Comparison of ENCODE assay signal across 8 cellular contexts in genomic region chr6:106360410-106360988, GRCh38. TPM values are rescaled to one million over a fixed set of nuclear protein-coding genes. Genes with fewer than 3 reads are reported as not detected.
A peak's percentile ranks its signal among the peaks of the same experiment; 100 is the strongest.
DNase-seq lines count a peak whose midpoint lies in the region; ATAC-seq and FAIRE-seq lines count a peak whose summit lies in the region.

TSS of gene CRYBG1 (plus strand) at chr6:106360717. CDS start at chr6:106360909, 192 bp downstream.

- H3K36me3 ChIP-seq in SK-N-MC (ENCODE audit: insufficient read depth, low read length): no peaks in the 10 kb centered on the region

- no peak for FAIRE-seq in urothelium cell line (lab: Jason Lieb, UNC)

- intact Hi-C loops in Right ventricle myocardium superior (cut with DNase I): no loop called here
- intact Hi-C loops in posterior cingulate gyrus (cut with DNase I): no loop called here

- peak within 1 kb of the TSS; percentile 59 for H3K4me3 Mint-ChIP-seq in activated naive CD4-positive, alpha-beta T cell treated with anti-CD3 and anti-CD28 coated beads, Interleukin-2, amount 10 ng/mL, durations not matched to agents 7 days and 5 days

- H3K27ac Mint-ChIP-seq in activated naive CD4-positive, alpha-beta T cell treated with anti-CD3 and anti-CD28 coated beads, Interleukin-2, amount 10 ng/mL, durations not matched to agents 7 days and 5 days: no peak within 1 kb of the TSS

- no peaks in the 10 kb centered on the region for H3K9me3 Mint-ChIP-seq in activated naive CD4-positive, alpha-beta T cell treated with anti-CD3 and anti-CD28 coated beads, Interleukin-2, amount 10 ng/mL, durations not matched to agents 7 days and 5 days

- DNase-seq in AG08396 (ENCODE audit: low spot score) (peak; percentile 80), GM19238 (ENCODE audit: insufficient read length, low spot score) (peak; percentile 72), HuH-7 (ENCODE audit: low spot score) (peak; percentile 90), SK-N-MC (ENCODE audit: low read depth, low spot score) (no peak), Right ventricle myocardium superior (peak; percentile 57), posterior cingulate gyrus (peak in 9 of 10 donors; percentile 29 to 92 (median 48)), urothelium cell line (ENCODE audit: low spot score) (peak; percentile 29)
- peak; percentile 71 for DNase-seq in activated naive CD4-positive, alpha-beta T cell treated with anti-CD3 and anti-CD28 coated beads, Interleukin-2, amount 10 ng/mL, durations not matched to agents 7 days and 5 days

- H3K9me3 ChIP-seq in SK-N-MC (ENCODE audit: low read depth, low read length): no peaks in the 10 kb centered on the region

- peaks cover 9% of the 10 kb centered on the region for H3K4me1 Mint-ChIP-seq in activated naive CD4-positive, alpha-beta T cell treated with anti-CD3 and anti-CD28 coated beads, Interleukin-2, amount 10 ng/mL, durations not matched to agents 7 days and 5 days

- H3K27me3 Mint-ChIP-seq in activated naive CD4-positive, alpha-beta T cell treated with anti-CD3 and anti-CD28 coated beads, Interleukin-2, amount 10 ng/mL, durations not matched to agents 7 days and 5 days: peaks cover 61% of the 10 kb centered on the region

- H3K27ac ChIP-seq in SK-N-MC: no peak within 1 kb of the TSS

- CTCF ChIA-PET in activated naive CD4-positive, alpha-beta T cell treated with anti-CD3 and anti-CD28 coated beads, Interleukin-2, amount 10 ng/mL, durations not matched to agents 7 days and 5 days (lab: Charles Lee): interaction anchor here (0.6 to 1.8 kb wide), 12 partner anchors 11 to 638 kb away, joined by 3 to 12 read pairs (median 3); no protein-coding TSS in a partner anchor

- H3K9ac ChIP-seq in SK-N-MC (ENCODE audit: insufficient read length): no peak within 1 kb of the TSS

- H3K4me3 ChIP-seq in SK-N-MC: peak within 1 kb of the TSS; percentile 77

- no peaks in the 10 kb centered on the region for H3K36me3 Mint-ChIP-seq in activated naive CD4-positive, alpha-beta T cell treated with anti-CD3 and anti-CD28 coated beads, Interleukin-2, amount 10 ng/mL, durations not matched to agents 7 days and 5 days

- ATAC-seq in Right ventricle myocardium superior (ENCODE audit: poor library complexity): peak; percentile 85

RNA-seq across cellular contexts. Expression of gene CRYBG1, which starts in this region (rescaled TPM):
- 1.6 TPM for total RNA-seq in Right ventricle myocardium superior
